In the genomic region with DNA sequence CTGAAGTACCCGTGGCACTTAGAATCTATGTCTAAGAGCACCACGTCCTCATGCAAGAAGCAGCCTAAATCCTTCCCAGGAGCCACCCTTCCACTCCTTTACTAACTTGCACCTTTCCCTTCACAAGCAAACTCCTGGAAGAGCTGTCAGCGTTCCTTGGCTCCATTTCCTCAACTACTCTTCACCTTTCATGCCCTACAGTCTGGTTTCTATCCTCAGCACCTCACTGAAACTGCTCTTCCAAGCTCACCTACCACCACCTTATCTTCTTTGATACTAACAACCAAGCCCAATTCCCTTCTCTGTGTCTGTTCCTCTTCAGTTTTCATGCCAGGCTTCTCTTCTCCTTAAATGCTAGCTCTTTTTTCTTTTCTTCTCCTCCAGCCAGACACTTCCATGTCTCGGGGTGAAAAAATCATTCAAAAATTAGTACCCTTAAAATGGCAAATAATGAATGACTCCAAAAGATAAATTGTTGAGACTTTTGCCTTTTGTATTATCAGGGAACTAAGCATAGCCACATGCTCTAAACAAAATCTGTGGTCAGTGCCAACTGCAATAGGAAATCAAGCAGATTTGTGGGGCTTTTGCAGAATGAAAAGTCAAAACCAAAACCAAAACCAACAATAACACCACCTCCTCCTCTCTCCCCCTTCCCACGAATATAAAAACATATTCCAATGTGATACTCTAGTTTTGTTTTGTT, we compare ENCODE assay signal across 18 cellular contexts.
A peak's percentile ranks its signal among the peaks of the same experiment; 100 is the strongest.
DNase-seq lines count a peak whose midpoint lies in the region; ATAC-seq lines count a peak whose summit lies in the region.
"Had no signal": no experiment of that assay in that cellular context is flagged by ENCODE, and none has a peak within 500 bp of the region (broad histone marks: within the 10 kb centered on the region; RNA-seq: fewer than 3 reads in every experiment).

No MANE protein-coding gene starts in this region.

- ATAC-seq in GM18511 (IDR thresholded peaks at IDR 0.05; ENCODE audit: unreplicated experiment) (peak; percentile 67), GM21381 (IDR thresholded peaks at IDR 0.05; ENCODE audit: unreplicated experiment) (peak; percentile 74), left ventricle myocardium superior (peak; percentile 77), HG03521 (IDR thresholded peaks at IDR 0.05; ENCODE audit: unreplicated experiment) (no peak), HG03460 (IDR thresholded peaks at IDR 0.05; ENCODE audit: unreplicated experiment) (no peak)
- no peak for ATAC-seq in effector memory CD8-positive, alpha-beta T cell (replicated peaks)
- ATAC-seq: lower lobe of right lung had no signal

- H3K9me3 Mint-ChIP-seq in effector memory CD8-positive, alpha-beta T cell, result peaks cover 0 to 2% of the 10 kb centered on the region in 2 donors

- no peaks in the 10 kb centered on the region for H3K27me3 Mint-ChIP-seq in effector memory CD8-positive, alpha-beta T cell

- H3K4me3 ChIP-seq in Jurkat, Clone E6-1 (ENCODE audit: low read length), result no peak overlapping the region
- H3K4me3 ChIP-seq: lower lobe of right lung, skin epidermis had no signal

- peak overlapping the region in 1 of 2 donors; percentile 0 for H3K27ac Mint-ChIP-seq in effector memory CD8-positive, alpha-beta T cell
- H3K27ac Mint-ChIP-seq: CD14-positive monocyte, HFFc6 had no signal

- no peak overlapping the region for H3K4me3 Mint-ChIP-seq in effector memory CD8-positive, alpha-beta T cell
- H3K4me3 Mint-ChIP-seq: CD14-positive monocyte, HFFc6 had no signal

- intact Hi-C loops in left ventricle myocardium superior (cut with micrococcal nuclease), result no loop called here

- DNase-seq in Jurkat, Clone E6-1 (ENCODE audit: low read depth, low spot score), result peak; percentile 25
- no peak for DNase-seq in left ventricle myocardium superior
- DNase-seq in D341Med (ENCODE audit: low spot score), result no peak
- DNase-seq in effector memory CD8-positive, alpha-beta T cell, result no peak
- DNase-seq: activated CD4-positive, alpha-beta T cell treated with anti-CD3 and anti-CD28 coated beads, Interleukin-2, amount 50 U/mL, for 4 hours; brain microvascular endothelial cell; HFFc6; Karpas-422; lower lobe of right lung; NCI-H187; NCI-H82; SHP77 treated with DMSO at 0.1 percent for 48 hours had no signal

- peaks cover 0 to 2% of the 10 kb centered on the region in 2 donors for H3K4me1 Mint-ChIP-seq in effector memory CD8-positive, alpha-beta T cell (ENCODE audit: low read depth in 2 of 2)
- H3K4me1 Mint-ChIP-seq: CD14-positive monocyte had no signal

- H3K36me3 Mint-ChIP-seq in effector memory CD8-positive, alpha-beta T cell (ENCODE audit: insufficient read depth), result no peaks in the 10 kb centered on the region
- H3K36me3 Mint-ChIP-seq: CD14-positive monocyte had no signal

Comparison
In these comparisons a context has a peak if more than half of its experiments do, and no peak if none do; other contexts are left out.
1. ATAC-seq: peak in GM18511 (single experiment), GM21381 (single experiment) and left ventricle myocardium superior (single experiment); none in HG03521 (single experiment), HG03460 (single experiment) and effector memory CD8-positive, alpha-beta T cell (single experiment).